ENCODE assay signal across 16 cellular contexts in the genomic region with DNA sequence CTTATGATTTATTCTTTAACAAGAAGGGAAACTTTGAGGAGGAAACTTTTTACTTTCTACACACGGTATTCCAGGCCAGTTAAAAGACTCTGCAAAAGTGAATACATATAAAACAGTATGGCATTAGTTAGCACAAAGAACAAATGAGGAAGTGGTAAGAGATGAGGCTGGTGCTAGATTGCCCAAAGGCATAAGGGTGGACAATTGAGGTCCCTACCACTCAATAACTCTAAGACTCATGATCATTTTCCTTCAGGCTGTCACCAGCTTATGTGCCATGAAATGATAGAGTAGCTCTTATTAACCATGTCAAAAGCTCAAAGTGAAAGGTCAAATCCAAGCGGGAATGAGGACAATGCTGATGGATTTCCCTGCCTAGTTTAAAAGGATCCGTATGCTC.
DNase-seq lines count a peak whose midpoint lies in the region; ATAC-seq, FAIRE-seq and TF ChIP-seq lines count a peak whose summit lies in the region.
"Had no signal": no experiment of that assay in that cellular context is flagged by ENCODE, and none has a peak within 500 bp of the region (broad histone marks: within the 10 kb centered on the region; RNA-seq: fewer than 3 reads in every experiment).

No MANE protein-coding gene starts in this region.

- H3K4me3 Mint-ChIP-seq in nephron progenitor cell (no peak overlapping the region), CD14-positive monocyte (no peak overlapping the region)
- H3K4me3 Mint-ChIP-seq: CD4-positive, alpha-beta T cell had no signal

- no peaks in the 10 kb centered on the region for H3K27me3 ChIP-seq in GM12878 (replicated peaks in 1 of 2; ENCODE audit: control insufficient read depth in 2 of 2, insufficient read depth in 2 of 2, low read length in 1 of 2)
- H3K27me3 ChIP-seq: BLaER1 treated with 17β-estradiol and CSF1 and Interleukin-3, amounts not matched to agents 10 nM and 100 nM had no signal

- 0 out of 3 replicates have a peak, but pooled peaks have one; percentile 34 for ATAC-seq in GM12878
- ATAC-seq: HCT116 had no signal

- no peaks in the 10 kb centered on the region for H3K9me3 ChIP-seq in GM12878 (replicated peaks; ENCODE audit: control insufficient read depth, insufficient read depth, low read length)
- H3K9me3 ChIP-seq: BLaER1 treated with 17β-estradiol and CSF1 and Interleukin-3, amounts not matched to agents 10 nM and 100 nM had no signal

- H3K4me3 ChIP-seq in GM12878 = no peak overlapping the region
- H3K4me3 ChIP-seq: BLaER1 treated with 17β-estradiol and CSF1 and Interleukin-3, amounts not matched to agents 10 nM and 100 nM; GM23248 had no signal

- H3K36me3 ChIP-seq in GM12878 (ENCODE audit: control insufficient read depth in 2 of 2, insufficient read depth in 2 of 2, low read length in 1 of 2) = no peaks in the 10 kb centered on the region
- H3K36me3 ChIP-seq: BLaER1 treated with 17β-estradiol and CSF1 and Interleukin-3, amounts not matched to agents 10 nM and 100 nM had no signal

- no peaks in the 10 kb centered on the region for H3K79me2 ChIP-seq in GM12878 (ENCODE audit: control insufficient read depth, insufficient read depth, low read length)

- 38% methylated on average over 3 of the region's 3 CpGs for WGBS in GM12878 (ENCODE audit: insufficient coverage, insufficient replicate concordance, low lambda C conversion rate, missing lambda C conversion rate)

- H3K27ac Mint-ChIP-seq in nephron progenitor cell (peak overlapping the region; percentile 33), CD14-positive monocyte (no peak overlapping the region)
- H3K27ac Mint-ChIP-seq: CD4-positive, alpha-beta T cell had no signal

- POLR2A ChIA-PET in GM12878 (lab: Charles Lee) = no interaction called here

- H3K4me1 ChIP-seq in GM12878 (ENCODE audit: control insufficient read depth, insufficient read depth, low read length) = no peaks in the 10 kb centered on the region

- no peak overlapping the region for H3K27ac ChIP-seq in GM12878 (ENCODE audit: control insufficient read depth, insufficient read depth)
- H3K27ac ChIP-seq: BLaER1 treated with 17β-estradiol and CSF1 and Interleukin-3, amounts not matched to agents 10 nM and 100 nM; GM23248 had no signal

- no peak overlapping the region for H2AFZ ChIP-seq in GM12878 (ENCODE audit: control insufficient read depth, low read depth, low read length)
- H2AFZ ChIP-seq: GM23248 had no signal

- H3K4me1 Mint-ChIP-seq in nephron progenitor cell (peaks cover 9% of the 10 kb centered on the region), CD14-positive monocyte (no peaks in the 10 kb centered on the region)

- H3K9me3 Mint-ChIP-seq in nephron progenitor cell (peaks cover 5% of the 10 kb centered on the region), CD14-positive monocyte (peaks cover 0 to 11% (median 6%) of the 10 kb centered on the region in 7 donors)

- RAD21 ChIA-PET in GM12878 (lab: Charles Lee; ENCODE audit: unreplicated experiment) = interaction anchor here (1.5 kb wide), 1 partner anchor 22 kb away, joined by 3 read pairs; no protein-coding TSS in a partner anchor

- no peak overlapping the region for H3K9ac ChIP-seq in GM12878 (ENCODE audit: control insufficient read depth, insufficient read depth, low read length)
- H3K9ac ChIP-seq: BLaER1 treated with 17β-estradiol and CSF1 and Interleukin-3, amounts not matched to agents 10 nM and 100 nM; GM23248 had no signal

- H3K27me3 Mint-ChIP-seq in nephron progenitor cell (ENCODE audit: low read depth, poor library complexity) (peaks cover 4% of the 10 kb centered on the region), CD14-positive monocyte (ENCODE audit: low read depth in 3 of 3) (no peaks in the 10 kb centered on the region)
- H3K27me3 Mint-ChIP-seq: CD4-positive, alpha-beta T cell had no signal

- no peak for TF ChIP-seq RAD21 in GM12878 (IDR thresholded peaks at IDR 0.05; ENCODE audit: insufficient read depth, low read depth, low read length)

- H3K36me3 Mint-ChIP-seq in nephron progenitor cell (ENCODE audit: low read depth) (no peaks in the 10 kb centered on the region), CD14-positive monocyte (no peaks in the 10 kb centered on the region)

- no TSS peak for BruUV-seq in GM12878 (replicated peaks; lab: Mats Ljungman, UMichigan)

- intact Hi-C loops in GM12878 (cut with micrococcal nuclease; ENCODE audit: unreplicated experiment) (no loop called here), CD14-positive monocyte (cut with micrococcal nuclease) (no loop called here)

- in situ Hi-C loops in GM12878 (cut with MboI) = no loop called here

- no peak overlapping the region for H3K4me2 ChIP-seq in GM12878 (ENCODE audit: control insufficient read depth, insufficient read depth)

- peak; percentile 25 for DNase-seq in NOMO-1 treated with DMSO at 0.1 percent for 48 hours (lab: John Stamatoyannopoulos, UW; ENCODE audit: unreplicated experiment)
- DNase-seq in NOMO-1 (lab: John Stamatoyannopoulos, UW; ENCODE audit: unreplicated experiment in 2 of 2) = no peak
- DNase-seq in OCI-M1 (lab: John Stamatoyannopoulos, UW) = peak; percentile 21
- DNase-seq in GM12878 (ENCODE audit: low read depth, low spot score) = no peak
- DNase-seq in nephron progenitor cell = no peak
- DNase-seq in NCI-H1105 treated with DMSO at 0.1 percent for 48 hours (lab: John Stamatoyannopoulos, UW) = no peak
- no peak for DNase-seq in NCI-H146 treated with DMSO at 0.1 percent for 48 hours (lab: John Stamatoyannopoulos, UW; ENCODE audit: unreplicated experiment)
- no peak for DNase-seq in CD14-positive monocyte (ENCODE audit: low spot score)
- DNase-seq: 8988T; Calu3; CD4-positive, alpha-beta T cell; DMS 273 treated with DMSO at 0.1 percent for 48 hours; GM23248 had no signal

- TF ChIP-seq POLR2A in GM12878 (IDR thresholded peaks at IDR 0.05; ENCODE audit: low read depth, low read length) = no peak

- TF ChIP-seq EP300 in GM12878 (IDR thresholded peaks at IDR 0.05; ENCODE audit: borderline replicate concordance in 1 of 2, control insufficient read depth in 1 of 2, low read depth in 2 of 2, low read length in 2 of 2) = no peak

- CTCF ChIA-PET in GM12878 (lab: Yijun Ruan, JAX) = no interaction called here

- SMC1A ChIA-PET in GM12878 (lab: Charles Lee; ENCODE audit: uncharacterized antibody, unreplicated experiment) = interaction anchor here (2.0 kb wide), 1 partner anchor 21 kb away, joined by 5 read pairs; no protein-coding TSS in a partner anchor

- H4K20me1 ChIP-seq in GM12878 (ENCODE audit: control insufficient read depth, insufficient read depth) = no peaks in the 10 kb centered on the region
- H4K20me1 ChIP-seq: BLaER1 treated with 17β-estradiol and CSF1 and Interleukin-3, amounts not matched to agents 10 nM and 100 nM had no signal

- no peak for FAIRE-seq in GM12878 (lab: Jason Lieb, UNC)
- FAIRE-seq: H54 had no signal

- TF ChIP-seq CTCF in GM12878 (IDR thresholded peaks at IDR 0.05 in 2 of 3, conservative IDR thresholded peaks at IDR 0.05 in 1 of 3; ENCODE audit: control insufficient read depth in 2 of 3, extremely low read depth in 1 of 3, insufficient read depth in 1 of 3, low read depth in 3 of 3, low read length in 3 of 3) (no peak), nephron progenitor cell (IDR thresholded peaks at IDR 0.05) (no peak), CD14-positive monocyte (IDR thresholded peaks at IDR 0.05) (no peak)

TF ChIP-seq in GM12878, 131 proteins besides CTCF, POLR2A, EP300 and RAD21:
- TF ChIP-seq, protein P1, sequence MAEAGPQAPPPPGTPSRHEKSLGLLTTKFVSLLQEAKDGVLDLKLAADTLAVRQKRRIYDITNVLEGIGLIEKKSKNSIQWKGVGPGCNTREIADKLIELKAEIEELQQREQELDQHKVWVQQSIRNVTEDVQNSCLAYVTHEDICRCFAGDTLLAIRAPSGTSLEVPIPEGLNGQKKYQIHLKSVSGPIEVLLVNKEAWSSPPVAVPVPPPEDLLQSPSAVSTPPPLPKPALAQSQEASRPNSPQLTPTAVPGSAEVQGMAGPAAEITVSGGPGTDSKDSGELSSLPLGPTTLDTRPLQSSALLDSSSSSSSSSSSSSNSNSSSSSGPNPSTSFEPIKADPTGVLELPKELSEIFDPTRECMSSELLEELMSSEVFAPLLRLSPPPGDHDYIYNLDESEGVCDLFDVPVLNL (IDR thresholded peaks at IDR 0.05; ENCODE audit: low read depth, low read length) = no peak
- TF ChIP-seq SPI1 (IDR thresholded peaks at IDR 0.05; ENCODE audit: borderline replicate concordance, insufficient read depth, low read depth, low read length) = peak; percentile 45; the same call in 1 of the 2 replicates
TF ChIP-seq in GM12878: peak in this region for 1.

Comparison
In these comparisons a context has a peak if more than half of its experiments do, and no peak if none do; other contexts are left out.
1. DNase-seq: peak in NOMO-1 treated with DMSO at 0.1 percent for 48 hours (single experiment) and OCI-M1 (single experiment); none in NOMO-1 (0 of 2), GM12878 (single experiment), nephron progenitor cell (single experiment), NCI-H1105 treated with DMSO at 0.1 percent for 48 hours (single experiment), NCI-H146 treated with DMSO at 0.1 percent for 48 hours (single experiment) and CD14-positive monocyte (single experiment).